Comparison of ENCODE assay signal across 16 cellular contexts in genomic region chr22:30228509-30229359, GRCh38. TPM values are rescaled to one million over a fixed set of nuclear protein-coding genes. Genes with fewer than 3 reads are reported as not detected.
A peak's percentile ranks its signal among the peaks of the same experiment; 100 is the strongest.
DNase-seq lines count a peak whose midpoint lies in the region; ATAC-seq and TF ChIP-seq lines count a peak whose summit lies in the region.
"Had no signal": no experiment of that assay in that cellular context is flagged by ENCODE, and none has a peak within 500 bp of the region (broad histone marks: within the 10 kb centered on the region; RNA-seq: fewer than 3 reads in every experiment).

No MANE protein-coding gene starts in this region.

- TF ChIP-seq RAD21 in HCT116 (IDR thresholded peaks at IDR 0.05; ENCODE audit: low read depth) = no peak

- DNase-seq in COLO668 (lab: John Stamatoyannopoulos, UW; ENCODE audit: unreplicated experiment) (peak; percentile 24), HCT116 (ENCODE audit: low read depth, low spot score) (no peak), WTC11 (ENCODE audit: low spot score) (no peak), left lung (no peak), uterus (no peak), KBM-7 (no peak), DMS114 treated with DMSO at 0.1 percent for 48 hours (lab: John Stamatoyannopoulos, UW; ENCODE audit: unreplicated experiment) (no peak), GM13977 (ENCODE audit: low spot score) (no peak)
- DNase-seq: activated T-cell treated with anti-CD3 and anti-CD28 coated beads for 4 hours, natural killer cell, SHP77 treated with DMSO at 0.1 percent for 48 hours had no signal

- H3K79me2 ChIP-seq in HCT116 (ENCODE audit: insufficient read depth, low read length) = no peaks in the 10 kb centered on the region

- no peak for TF ChIP-seq POLR2A in HCT116 (IDR thresholded peaks at IDR 0.05; ENCODE audit: borderline replicate concordance, extremely low read depth, insufficient read depth, insufficient read length)
- TF ChIP-seq POLR2A in uterus (IDR thresholded peaks at IDR 0.05) = no peak

- intact Hi-C loops in HCT116 (cut with micrococcal nuclease) (no loop called here), left lung (cut with DNase I) (no loop called here), uterus (cut with DNase I; ENCODE audit: low total_unique reads) (no loop called here)

- BruUV-seq in HCT116 (replicated peaks; lab: Mats Ljungman, UMichigan) = no TSS peak

- POLR2A ChIA-PET in HCT116 (lab: Charles Lee) (interaction anchor here (0.7 to 1.1 kb wide), 4 partner anchors 18 to 117 kb away, joined by 3 read pairs; no protein-coding TSS in a partner anchor), WTC11 (lab: Charles Lee) (no interaction called here)

- peak overlapping the region; percentile 49 for H3K4me2 ChIP-seq in HCT116 (ENCODE audit: low read length)

- no peaks in the 10 kb centered on the region for H4K20me1 ChIP-seq in HCT116 (ENCODE audit: insufficient read depth)

- no peaks in the 10 kb centered on the region for H3K36me3 ChIP-seq in HCT116 (ENCODE audit: control insufficient read depth in 1 of 2, insufficient read depth in 2 of 2, low read length in 2 of 2)
- H3K36me3 ChIP-seq in left lung = no peaks in the 10 kb centered on the region
- H3K36me3 ChIP-seq in uterus = no peaks in the 10 kb centered on the region
- H3K36me3 ChIP-seq: cardiac muscle cell had no signal

- ATAC-seq in HCT116 (peak; percentile 53), WTC11 (no peak), left lung (peak; percentile 35)

- no peaks in the 10 kb centered on the region for H3K9me3 Mint-ChIP-seq in WTC11
- H3K9me3 Mint-ChIP-seq: natural killer cell had no signal

- H3K9me3 ChIP-seq in HCT116 (ENCODE audit: control insufficient read depth in 1 of 2, insufficient read depth in 1 of 2, low read depth in 1 of 2, low read length in 2 of 2) (no peaks in the 10 kb centered on the region; a peak in 1 of 4 replicates), left lung (no peaks in the 10 kb centered on the region), uterus (no peaks in the 10 kb centered on the region)

- peaks cover 24% of the 10 kb centered on the region for H3K4me1 Mint-ChIP-seq in WTC11

- in situ Hi-C loops in KBM-7 (cut with MboI; ENCODE audit: low pct_unique_long_range_greater_than_20kb, low sequenced_read_pairs) = no loop called here
- in situ Hi-C loops in GM13977 (cut with MboI; ENCODE audit: low pct_unique_long_range_greater_than_20kb, low sequenced_read_pairs, unreplicated experiment) = no loop called here

- no peaks in the 10 kb centered on the region for H3K9me2 ChIP-seq in HCT116 (ENCODE audit: insufficient read depth)

- H3K36me3 Mint-ChIP-seq in WTC11 = no peaks in the 10 kb centered on the region
- H3K36me3 Mint-ChIP-seq: IgD-negative memory B cell, natural killer cell had no signal

- RAD21 ChIA-PET in HCT116 (lab: Charles Lee; ENCODE audit: low non-redundant PET in 1 of 2, low total read pairs in 2 of 2, uncharacterized antibody in 2 of 2, unreplicated experiment in 2 of 2) = no interaction called here

- CTCF ChIA-PET in HCT116 (lab: Charles Lee) (interaction anchor here (0.7 kb wide), 1 partner anchor 60 kb away, joined by 5 read pairs; no protein-coding TSS in a partner anchor), WTC11 (lab: Charles Lee) (interaction anchor here (0.5 to 1.1 kb wide), 2 partner anchors 27 to 616 kb away, joined by 3 to 5 read pairs; no protein-coding TSS in a partner anchor)

- no peaks in the 10 kb centered on the region for H3K27me3 Mint-ChIP-seq in WTC11 (ENCODE audit: low read depth)

- no peak overlapping the region for H2AFZ ChIP-seq in HCT116 (ENCODE audit: low read depth, low read length, poor library complexity, severe bottlenecking)

- H3K4me3 ChIP-seq in HCT116 (replicated peaks in 1 of 2; ENCODE audit: low read depth in 1 of 2, low read length in 2 of 2) (peak overlapping the region in 1 of 2 experiments; percentile 9; a peak in 1 of 4 replicates), left lung (no peak overlapping the region), uterus (no peak overlapping the region)
- H3K4me3 ChIP-seq: cardiac muscle cell had no signal

- peaks cover 39 to 82% of the 10 kb centered on the region in 2 experiments for H3K4me1 ChIP-seq in HCT116 (ENCODE audit: control insufficient read depth in 1 of 2, insufficient read depth in 2 of 2, low read length in 2 of 2)
- H3K4me1 ChIP-seq in left lung = peaks cover 0 to 5% of the 10 kb centered on the region in 2 donors
- no peaks in the 10 kb centered on the region for H3K4me1 ChIP-seq in uterus

- H3K27me3 ChIP-seq in HCT116 (ENCODE audit: insufficient read depth, low read length) = no peaks in the 10 kb centered on the region
- H3K27me3 ChIP-seq in left lung = peaks cover 0 to 25% of the 10 kb centered on the region in 2 donors
- H3K27me3 ChIP-seq in uterus = no peaks in the 10 kb centered on the region
- H3K27me3 ChIP-seq: cardiac muscle cell had no signal

- TF ChIP-seq CTCF in HCT116 (IDR thresholded peaks at IDR 0.05 in 2 of 3, conservative IDR thresholded peaks at IDR 0.05 in 1 of 3; ENCODE audit: borderline replicate concordance in 1 of 3, insufficient read depth in 1 of 3, low read depth in 2 of 3, low read length in 2 of 3) (no peak), WTC11 (IDR thresholded peaks at IDR 0.05) (no peak), left lung (IDR thresholded peaks at IDR 0.05) (no peak), uterus (IDR thresholded peaks at IDR 0.05) (no peak), GM13977 (IDR thresholded peaks at IDR 0.05; ENCODE audit: extremely low read depth, insufficient read depth, missing control alignments) (no peak)

- H3K27ac Mint-ChIP-seq in WTC11 = 0 out of 2 replicates have a peak overlapping the region, but pooled peaks have one; percentile 66
- H3K27ac Mint-ChIP-seq: IgD-negative memory B cell, natural killer cell had no signal

- no peak overlapping the region for H3K4me3 Mint-ChIP-seq in WTC11
- H3K4me3 Mint-ChIP-seq: IgD-negative memory B cell, natural killer cell had no signal

- peak overlapping the region; percentile 47 for H3K27ac ChIP-seq in HCT116 (ENCODE audit: low read depth, low read length)
- no peak overlapping the region for H3K27ac ChIP-seq in left lung
- no peak overlapping the region for H3K27ac ChIP-seq in uterus
- H3K27ac ChIP-seq: C4-2B, cardiac muscle cell, VCaP had no signal

- peak overlapping the region; percentile 47 for H3K9ac ChIP-seq in HCT116 (ENCODE audit: low read length)

TF ChIP-seq in HCT116, 20 proteins besides CTCF, POLR2A, EP300 and RAD21:
- no peak for TF ChIP-seq POLR2AphosphoS5 (IDR thresholded peaks at IDR 0.05; ENCODE audit: low read depth, low read length)
- no peak for TF ChIP-seq ELF1 (IDR thresholded peaks at IDR 0.05; ENCODE audit: borderline replicate concordance, low read depth)

TF ChIP-seq in WTC11, 78 proteins besides CTCF, POLR2A, EP300 and RAD21:
- no peak for TF ChIP-seq ESRRA (CRISPR knock-in tag; IDR thresholded peaks at IDR 0.05; ENCODE audit: borderline replicate concordance)
- no peak for TF ChIP-seq MAX (CRISPR knock-in tag; IDR thresholded peaks at IDR 0.05)
- no peak for TF ChIP-seq ZNF317 (CRISPR knock-in tag; IDR thresholded peaks at IDR 0.05; ENCODE audit: borderline replicate concordance, low read depth)
- no peak for TF ChIP-seq PRRX2 (CRISPR knock-in tag; IDR thresholded peaks at IDR 0.05)
- TF ChIP-seq NR3C1 (CRISPR knock-in tag; conservative IDR thresholded peaks at IDR 0.05; ENCODE audit: low read depth) = no peak
- no peak for TF ChIP-seq E2F4 (CRISPR knock-in tag; IDR thresholded peaks at IDR 0.05; ENCODE audit: borderline replicate concordance, low read depth)

RNA-seq across cellular contexts. Expression of gene LIF, which starts 17.8 kb away (rescaled TPM):
- total RNA-seq in HCT116 (2021; ENCODE audit: unreplicated experiment) (75.4 TPM), WTC11 (2021) (4.6 to 7.2 TPM (median 6.1 TPM) in 3 replicates), left lung (10 to 100 TPM in 1 of 2 donors, 1 to 10 TPM in 1; 8.1 to 10.7 TPM), uterus (1 to 10 TPM in 2 of 4 donors, under 1 TPM in 1, not detected in 1; under 0.01 to 3.0 (median 1.5) TPM)
- polyA plus RNA-seq in HCT116 (2012) = 105 and 129 TPM in 2 replicates
- polyA plus RNA-seq: IgD-negative memory B cell had no signal

RNA-seq across cellular contexts. Expression of gene OSM, which starts 37.9 kb away (rescaled TPM):
- total RNA-seq in HCT116 (2021; ENCODE audit: unreplicated experiment) (not detected), WTC11 (2021) (not detected in 3 replicates), left lung (1 to 10 TPM; 4.8 to 6.3 TPM), uterus (1 to 10 TPM in 1 of 4 donors, under 1 TPM in 2, not detected in 1; 0.76 to 8.8 (median 0.76) TPM)
- polyA plus RNA-seq in HCT116 (2012) = 0.04 and 0.05 TPM in 2 replicates
- total RNA-seq: cardiac muscle cell, fibroblast of lung had no signal
- polyA plus RNA-seq: cardiac muscle cell, fibroblast of lung had no signal
